In the genomic region with DNA sequence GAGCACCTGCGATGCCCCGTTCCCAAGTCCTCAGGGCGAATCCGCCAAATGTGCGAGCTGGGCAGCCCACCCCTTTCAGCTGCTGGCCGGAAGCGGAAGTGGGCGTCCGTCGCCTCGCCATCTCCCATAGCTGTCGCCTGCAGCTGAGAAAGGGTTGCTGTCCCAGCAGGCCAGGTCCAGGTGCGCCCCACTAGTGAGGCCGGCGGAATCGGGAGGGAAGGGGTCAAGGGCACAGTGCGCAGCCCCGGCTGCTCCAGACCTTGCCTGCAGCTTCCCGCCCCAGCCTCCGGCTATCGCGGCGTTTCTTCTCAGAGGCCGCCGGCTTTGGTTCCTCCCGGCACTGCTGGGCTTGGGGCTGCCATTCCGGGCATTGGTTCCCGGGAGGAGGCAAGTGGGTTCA, we compare ENCODE assay signal across 11 cellular contexts. TPM values are rescaled to one million over a fixed set of nuclear protein-coding genes. Genes with fewer than 3 reads are reported as not detected.
DNase-seq lines count a peak whose midpoint lies in the region; ATAC-seq lines count a peak whose summit lies in the region.
"Had no signal": no experiment of that assay in that cellular context is flagged by ENCODE, and none has a peak within 500 bp of the region (broad histone marks: within the 10 kb centered on the region; RNA-seq: fewer than 3 reads in every experiment).

A gene (plus strand): TSS at position 109 of the 400 bp plus-strand sequence. CDS start 15,299 bp downstream, outside the sequence.

- WGBS in aorta, 2 donors = 2% methylated on average over 28 of the region's 28 CpGs

- DNase-seq in SJSA1 (ENCODE audit: low read depth in 1 of 2, low spot score in 2 of 2) = no peak
- DNase-seq in fibroblast of gingiva (ENCODE audit: low read depth) = peak; percentile 3
- peak; percentile 86 for DNase-seq in retina
- no peak for DNase-seq in aorta
- DNase-seq in HT-29 (ENCODE audit: low spot score) = no peak
- DNase-seq in superior temporal gyrus (ENCODE audit: extremely low spot score) = no peak
- no peak for DNase-seq in activated effector memory CD4-positive, alpha-beta T cell treated with anti-CD3 and anti-CD28 coated beads, Interleukin-2, amount 50 U/mL, for 16 hours
- DNase-seq: activated naive CD4-positive, alpha-beta T cell treated with Interleukin-2 at 50 U/mL for 16 hours; NCI-H446; T-helper 9 cell had no signal

- H3K4me1 ChIP-seq in ES-I3 (ENCODE audit: insufficient read depth, low read length) (no peaks in the 10 kb centered on the region), SJSA1 (replicated peaks) (no peaks in the 10 kb centered on the region), aorta (ENCODE audit: control insufficient read depth in 1 of 2, insufficient read depth in 2 of 2, low read length in 2 of 2) (no peaks in the 10 kb centered on the region)

- H3K9me3 ChIP-seq in ES-I3 (ENCODE audit: control insufficient read depth, insufficient read depth, low read length) = no peaks in the 10 kb centered on the region; the same call in none of the 2 replicates
- no peaks in the 10 kb centered on the region; the same call in none of the 2 replicates for H3K9me3 ChIP-seq in SJSA1 (replicated peaks)
- peaks cover 19% of the 10 kb centered on the region for H3K9me3 ChIP-seq in aorta (ENCODE audit: control insufficient read depth, low read length)

- H3K4me3 ChIP-seq in SJSA1 (peak within 1 kb of the TSS; percentile 30), aorta (ENCODE audit: low read length in 2 of 2) (no peak within 1 kb of the TSS)

- no peaks in the 10 kb centered on the region for H3K27me3 ChIP-seq in SJSA1 (replicated peaks)
- H3K27me3 ChIP-seq in aorta (ENCODE audit: control insufficient read depth in 1 of 2, insufficient read depth in 2 of 2, low read length in 1 of 2) = no peaks in the 10 kb centered on the region

- no peaks in the 10 kb centered on the region; the same call in 1 of the 2 replicates for H3K36me3 ChIP-seq in ES-I3 (ENCODE audit: insufficient read depth, low read length)
- no peaks in the 10 kb centered on the region for H3K36me3 ChIP-seq in SJSA1
- H3K36me3 ChIP-seq in aorta (ENCODE audit: control insufficient read depth in 1 of 2, insufficient read depth in 2 of 2, low read length in 1 of 2) = peaks cover 3 to 4% of the 10 kb centered on the region in 2 donors

- H3K27ac ChIP-seq in SJSA1 (no peak within 1 kb of the TSS), aorta (ENCODE audit: low read depth in 1 of 2, low read length in 2 of 2) (no peak within 1 kb of the TSS)

- peak within 1 kb of the TSS; percentile 36; the same call in 1 of the 2 replicates for H3K9ac ChIP-seq in ES-I3 (ENCODE audit: low read depth, low read length)

- ATAC-seq in aorta (ENCODE audit: low FRiP score) = no peak

- intact Hi-C loops in aorta (cut with DNase I) = no loop called here

RNA-seq across cellular contexts. Expression of the gene that starts here (rescaled TPM):
- total RNA-seq in SJSA1 (2014; rRNA removed; shearing (Covaris generic)) = 1.8 TPM in 1 of 2 replicates, not detected in the other
- 1 to 10 TPM; 2.0 to 3.6 TPM for total RNA-seq in aorta
- polyA plus RNA-seq in aorta = 1 to 10 TPM in 1 of 2 donors, not detected in 1; 5.1 TPM
- total RNA-seq in HT-29 (2014; rRNA removed; shearing (Covaris generic)) = 0.03 and 0.18 TPM in 2 replicates

Comparison
In these comparisons a context has a peak if more than half of its experiments do, and no peak if none do; other contexts are left out.
1. DNase-seq: peak in fibroblast of gingiva (single experiment) and retina (single experiment); none in SJSA1 (0 of 2), aorta (0 of 2), HT-29 (single experiment), superior temporal gyrus (single experiment) and activated effector memory CD4-positive, alpha-beta T cell treated with anti-CD3 and anti-CD28 coated beads, Interleukin-2, amount 50 U/mL, for 16 hours (single experiment).